19 cellular contexts compared by ENCODE assay signal in the genomic region with DNA sequence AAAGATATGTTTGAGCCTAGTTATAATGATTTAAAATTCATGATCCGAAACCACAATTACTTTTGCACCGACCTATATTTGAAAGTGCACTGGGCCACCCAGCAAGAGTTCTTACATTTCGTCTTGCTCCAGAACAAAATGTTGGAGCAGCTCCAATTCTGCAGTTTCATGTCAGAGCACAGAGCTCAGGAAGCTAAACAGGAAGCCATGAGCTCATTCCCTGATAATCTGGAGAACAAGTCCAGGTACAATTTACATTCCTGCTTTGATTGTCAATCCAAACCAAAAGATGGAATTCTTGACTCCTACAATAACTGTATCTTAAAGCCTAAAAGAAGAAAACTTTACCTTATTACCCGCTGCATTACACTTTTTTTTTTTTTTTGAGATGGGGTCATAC.
DNase-seq lines count a peak whose midpoint lies in the region; ATAC-seq and TF ChIP-seq lines count a peak whose summit lies in the region.
"Had no signal": no experiment of that assay in that cellular context is flagged by ENCODE, and none has a peak within 500 bp of the region (broad histone marks: within the 10 kb centered on the region; RNA-seq: fewer than 3 reads in every experiment).

No MANE protein-coding gene starts in this region.

- no peaks in the 10 kb centered on the region for H3K36me3 Mint-ChIP-seq in activated T-cell treated with anti-CD3 and anti-CD28 coated beads, Interleukin-2, amount 50 U/mL, for 72 hours (ENCODE audit: insufficient read depth in 2 of 2)

- H3K4me1 Mint-ChIP-seq in activated T-cell treated with anti-CD3 and anti-CD28 coated beads, Interleukin-2, amount 50 U/mL, for 72 hours (ENCODE audit: low read depth) = no peaks in the 10 kb centered on the region
- H3K4me1 Mint-ChIP-seq: activated T-helper 17 cell treated with anti-CD3 and anti-CD28 coated beads, Interleukin-2, amount 50 U/mL, for 72 hours had no signal

- H3K9me3 ChIP-seq in heart right ventricle = peaks cover 0 to 8% (median 0%) of the 10 kb centered on the region in 11 donors
- H3K9me3 ChIP-seq: pancreas had no signal

- H3K9me3 Mint-ChIP-seq in activated T-cell treated with anti-CD3 and anti-CD28 coated beads, Interleukin-2, amount 50 U/mL, for 72 hours = no peaks in the 10 kb centered on the region
- H3K9me3 Mint-ChIP-seq: activated CD8-positive, alpha-beta T cell treated with anti-CD3 and anti-CD28 coated beads for 36 hours; activated T-helper 17 cell treated with anti-CD3 and anti-CD28 coated beads, Interleukin-2, amount 50 U/mL, for 72 hours had no signal

- no peaks in the 10 kb centered on the region for H3K27me3 ChIP-seq in heart right ventricle
- H3K27me3 ChIP-seq: pancreas had no signal

- peak overlapping the region in 6 of 10 donors; percentile 11 to 65 (median 39) for H3K27ac ChIP-seq in heart right ventricle
- H3K27ac ChIP-seq: 22Rv1, C4-2B, pancreas had no signal

- ATAC-seq in heart right ventricle = peak in 7 of 8 donors; percentile 68 to 94 (median 91)
- no peak for ATAC-seq in activated T-cell treated with anti-CD3 and anti-CD28 coated beads, Interleukin-2, amount 50 U/mL, for 72 hours (replicated peaks in 1 of 2)
- no peak for ATAC-seq in GM21576 (IDR thresholded peaks at IDR 0.05; ENCODE audit: unreplicated experiment)
- no peak for ATAC-seq in left lobe of liver
- ATAC-seq: activated CD8-positive, alpha-beta T cell treated with anti-CD3 and anti-CD28 coated beads for 36 hours; activated T-helper 17 cell treated with anti-CD3 and anti-CD28 coated beads, Interleukin-2, amount 50 U/mL, for 72 hours; GM12878; HCT116 had no signal

- H3K27ac Mint-ChIP-seq in activated T-cell treated with anti-CD3 and anti-CD28 coated beads, Interleukin-2, amount 50 U/mL, for 72 hours = no peak overlapping the region
- H3K27ac Mint-ChIP-seq: activated CD8-positive, alpha-beta T cell treated with anti-CD3 and anti-CD28 coated beads for 36 hours; activated T-helper 17 cell treated with anti-CD3 and anti-CD28 coated beads, Interleukin-2, amount 50 U/mL, for 72 hours had no signal

- DNase-seq in DMS 273 (lab: John Stamatoyannopoulos, UW; ENCODE audit: unreplicated experiment) (peak; percentile 0), DMS 273 treated with DMSO at 0.1 percent for 48 hours (lab: John Stamatoyannopoulos, UW) (no peak), cerebellar cortex (ENCODE audit: low spot score) (peak; percentile 35), heart right ventricle (peak in 1 of 2 donors; percentile 81), skeletal muscle cell (ENCODE audit: low read depth) (peak; percentile 41), left lobe of liver (ENCODE audit: low spot score) (no peak)
- no peak for DNase-seq in activated T-cell treated with anti-CD3 and anti-CD28 coated beads, Interleukin-2, amount 50 U/mL, for 72 hours
- DNase-seq: activated CD8-positive, alpha-beta T cell treated with anti-CD3 and anti-CD28 coated beads for 36 hours; effector CD4-positive, alpha-beta T cell; islet precursor cell; NCI-H1417 treated with DMSO at 0.1 percent for 48 hours; NCI-H446 treated with DMSO at 0.1 percent for 48 hours; pancreas had no signal

- H3K36me3 ChIP-seq in heart right ventricle = no peaks in the 10 kb centered on the region
- H3K36me3 ChIP-seq: pancreas had no signal

- H3K4me1 ChIP-seq in heart right ventricle = peaks cover 0 to 42% (median 11%) of the 10 kb centered on the region in 9 donors
- H3K4me1 ChIP-seq: pancreas had no signal

- no peaks in the 10 kb centered on the region for H3K27me3 Mint-ChIP-seq in activated T-cell treated with anti-CD3 and anti-CD28 coated beads, Interleukin-2, amount 50 U/mL, for 72 hours (ENCODE audit: low read depth)
- H3K27me3 Mint-ChIP-seq: activated CD8-positive, alpha-beta T cell treated with anti-CD3 and anti-CD28 coated beads for 36 hours had no signal

- TF ChIP-seq CTCF in heart right ventricle (IDR thresholded peaks at IDR 0.05) = no peak

- WGBS in heart right ventricle, 2 donors = 41 to 51% methylated on average over 4 of the region's 4 CpGs

- intact Hi-C loops in heart right ventricle (cut with DNase I) = no loop called here

- H3K4me3 ChIP-seq in heart right ventricle (no peak overlapping the region), skeletal muscle cell (ENCODE audit: low read depth, low read length) (no peak overlapping the region)
- H3K4me3 ChIP-seq: GM12878, pancreas had no signal

- no peak overlapping the region for H3K4me3 Mint-ChIP-seq in activated T-cell treated with anti-CD3 and anti-CD28 coated beads, Interleukin-2, amount 50 U/mL, for 72 hours
- H3K4me3 Mint-ChIP-seq: activated CD8-positive, alpha-beta T cell treated with anti-CD3 and anti-CD28 coated beads for 36 hours; activated T-helper 17 cell treated with anti-CD3 and anti-CD28 coated beads, Interleukin-2, amount 50 U/mL, for 72 hours had no signal

Comparison
In these comparisons a context has a peak if more than half of its experiments do, and no peak if none do; other contexts are left out.
1. DNase-seq: peak in DMS 273 (single experiment), cerebellar cortex (single experiment) and skeletal muscle cell (single experiment); none in DMS 273 treated with DMSO at 0.1 percent for 48 hours (single experiment), activated T-cell treated with anti-CD3 and anti-CD28 coated beads, Interleukin-2, amount 50 U/mL, for 72 hours (0 of 2) and left lobe of liver (single experiment).
2. ATAC-seq: peak in heart right ventricle (7 of 8); none in activated T-cell treated with anti-CD3 and anti-CD28 coated beads, Interleukin-2, amount 50 U/mL, for 72 hours (0 of 2), GM21576 (single experiment) and left lobe of liver (single experiment).